14 cellular contexts compared by ENCODE assay signal in the genomic region with DNA sequence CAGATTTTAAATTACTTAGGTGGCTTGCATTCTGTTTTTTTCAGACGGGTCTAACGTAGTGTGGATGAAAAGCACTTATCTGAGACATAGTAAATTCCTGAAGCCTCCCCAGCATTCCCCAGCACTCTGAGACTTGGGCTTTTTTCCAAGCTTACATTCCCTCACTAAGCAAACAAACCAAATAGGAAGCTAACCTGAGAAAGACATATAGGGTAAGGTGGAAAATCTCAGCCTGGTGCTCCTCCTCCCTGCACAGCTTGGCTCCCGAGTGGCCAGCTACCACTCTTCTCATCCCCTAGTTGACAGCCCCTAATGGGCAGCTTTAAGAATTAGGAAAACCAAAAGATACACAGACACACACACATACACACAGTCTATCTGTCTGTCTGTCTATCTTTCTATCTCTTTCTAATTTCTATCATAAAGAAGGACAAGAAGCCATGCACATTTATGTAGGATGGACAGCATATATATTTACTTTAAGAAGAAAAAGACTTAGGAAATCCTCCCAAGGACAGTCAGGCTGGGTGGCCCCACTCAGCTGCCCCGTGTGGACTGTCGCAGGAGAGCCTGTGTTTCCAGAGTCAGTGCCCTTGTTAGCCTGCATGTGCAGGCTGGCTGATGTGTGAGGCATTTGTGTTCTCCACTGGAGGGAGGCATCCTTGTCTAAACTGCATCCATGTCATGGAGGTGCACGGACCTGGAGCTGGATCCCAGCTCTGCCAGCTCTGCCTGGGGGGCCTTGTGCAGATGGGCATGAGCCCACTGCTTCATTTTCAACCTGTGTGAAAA. TPM values are rescaled to one million over a fixed set of nuclear protein-coding genes. Genes with fewer than 3 reads are reported as not detected.
DNase-seq lines count a peak whose midpoint lies in the region; ATAC-seq and TF ChIP-seq lines count a peak whose summit lies in the region.
"Had no signal": no experiment of that assay in that cellular context is flagged by ENCODE, and none has a peak within 500 bp of the region (broad histone marks: within the 10 kb centered on the region; RNA-seq: fewer than 3 reads in every experiment).

No MANE protein-coding gene starts in this region.

- H3K79me2 ChIP-seq in hepatocyte, result peaks cover 70% of the 10 kb centered on the region

- WGBS in hepatocyte (ENCODE audit: low lambda C conversion rate, missing lambda C conversion rate), result 47% methylated on average over 6 of the region's 6 CpGs
- WGBS in thyroid gland, 2 donors, result 39 to 76% methylated on average over 6 of the region's 6 CpGs
- WGBS in neuronal stem cell (ENCODE audit: extremely low coverage in 2 of 2, insufficient read length in 2 of 2, insufficient replicate concordance in 1 of 2), 2 donors, result no CpG with 5 or more reads among the region's 6 CpGs

- H3K27me3 Mint-ChIP-seq in activated naive CD4-positive, alpha-beta T cell treated with anti-CD3 and anti-CD28 coated beads, Interleukin-2, amount 10 ng/mL, durations not matched to agents 7 days and 5 days, result no peaks in the 10 kb centered on the region

- no peak overlapping the region for H3K27ac ChIP-seq in RWPE2 (ENCODE audit: poor library complexity, severe bottlenecking)
- peak overlapping the region; percentile 47 for H3K27ac ChIP-seq in hepatocyte
- peak overlapping the region; percentile 53 to 85 (median 80) for H3K27ac ChIP-seq in thyroid gland
- no peak overlapping the region for H3K27ac ChIP-seq in neuronal stem cell (replicated peaks; ENCODE audit: low read length)
- H3K27ac ChIP-seq: parathyroid adenoma had no signal

- no peak overlapping the region for H4K91ac ChIP-seq in neuronal stem cell (ENCODE audit: low read depth, low read length, poor library complexity)

- H3K4ac ChIP-seq in neuronal stem cell (ENCODE audit: low read length), result no peak overlapping the region

- CTCF ChIA-PET in activated naive CD4-positive, alpha-beta T cell treated with anti-CD3 and anti-CD28 coated beads, Interleukin-2, amount 10 ng/mL, durations not matched to agents 7 days and 5 days (lab: Charles Lee), result no interaction called here

- H3K9me3 Mint-ChIP-seq in activated naive CD4-positive, alpha-beta T cell treated with anti-CD3 and anti-CD28 coated beads, Interleukin-2, amount 10 ng/mL, durations not matched to agents 7 days and 5 days, result no peaks in the 10 kb centered on the region

- H2BK12ac ChIP-seq in neuronal stem cell (ENCODE audit: low read length), result no peak overlapping the region

- no peak overlapping the region for H3K9ac ChIP-seq in neuronal stem cell (ENCODE audit: low read depth, low read length, poor library complexity)
- H3K9ac ChIP-seq: parathyroid adenoma had no signal

- H2AK5ac ChIP-seq in neuronal stem cell (ENCODE audit: low read depth, low read length), result no peak overlapping the region

- H3K4me2 ChIP-seq in hepatocyte (no peak overlapping the region), neuronal stem cell (ENCODE audit: insufficient read depth, low read length, poor library complexity, severe bottlenecking) (no peak overlapping the region)

- no peak overlapping the region for H3K18ac ChIP-seq in neuronal stem cell (ENCODE audit: low read length)

- H3K36me3 Mint-ChIP-seq in activated naive CD4-positive, alpha-beta T cell treated with anti-CD3 and anti-CD28 coated beads, Interleukin-2, amount 10 ng/mL, durations not matched to agents 7 days and 5 days, result peaks cover 42% of the 10 kb centered on the region

- peaks cover 15% of the 10 kb centered on the region; the same call in 1 of the 2 replicates for H3K36me3 ChIP-seq in RWPE2 (ENCODE audit: low read depth)
- H3K36me3 ChIP-seq in hepatocyte (replicated peaks; ENCODE audit: insufficient read depth, low read depth), result no peaks in the 10 kb centered on the region
- H3K36me3 ChIP-seq in thyroid gland, result peaks cover 18 to 24% of the 10 kb centered on the region in 2 donors
- peaks cover 41 to 87% of the 10 kb centered on the region in 2 donors for H3K36me3 ChIP-seq in neuronal stem cell (replicated peaks in 1 of 2; ENCODE audit: control insufficient read depth in 2 of 2, insufficient read depth in 2 of 2, low read length in 2 of 2)

- no peak for TF ChIP-seq POLR2A in thyroid gland (IDR thresholded peaks at IDR 0.05)

- peaks cover 42% of the 10 kb centered on the region for H4K20me1 ChIP-seq in hepatocyte (ENCODE audit: insufficient read depth, poor library complexity, severe bottlenecking)

- no peak overlapping the region for H3K14ac ChIP-seq in neuronal stem cell (ENCODE audit: low read length)

- H3K27me3 ChIP-seq in RWPE2 (ENCODE audit: insufficient read depth, poor library complexity, severe bottlenecking) (no peaks in the 10 kb centered on the region), hepatocyte (no peaks in the 10 kb centered on the region), thyroid gland (no peaks in the 10 kb centered on the region), neuronal stem cell (ENCODE audit: control insufficient read depth in 3 of 3, insufficient read depth in 3 of 3, low read depth in 1 of 3, low read length in 3 of 3) (no peaks in the 10 kb centered on the region)
- H3K27me3 ChIP-seq: dorsolateral prefrontal cortex had no signal

- no peak overlapping the region for H2AFZ ChIP-seq in hepatocyte
- no peak overlapping the region for H2AFZ ChIP-seq in neuronal stem cell (ENCODE audit: low read length)
- H2AFZ ChIP-seq: parathyroid adenoma had no signal

- H3K9me2 ChIP-seq in hepatocyte (replicated peaks; ENCODE audit: insufficient read depth), result no peaks in the 10 kb centered on the region

- peak overlapping the region; percentile 14 for H3K27ac Mint-ChIP-seq in activated naive CD4-positive, alpha-beta T cell treated with anti-CD3 and anti-CD28 coated beads, Interleukin-2, amount 10 ng/mL, durations not matched to agents 7 days and 5 days

- no peak overlapping the region for H2BK5ac ChIP-seq in neuronal stem cell (ENCODE audit: low read length)

- no peak overlapping the region for H3K4me3 ChIP-seq in RWPE2 (ENCODE audit: severe bottlenecking)
- no peak overlapping the region for H3K4me3 ChIP-seq in hepatocyte
- no peak overlapping the region for H3K4me3 ChIP-seq in thyroid gland (replicated peaks in 1 of 3)
- H3K4me3 ChIP-seq in neuronal stem cell (ENCODE audit: low read length in 2 of 2), result no peak overlapping the region
- H3K4me3 ChIP-seq: dorsolateral prefrontal cortex, K562 had no signal

- no peak for DNase-seq in activated naive CD4-positive, alpha-beta T cell treated with anti-CD3 and anti-CD28 coated beads, Interleukin-2, amount 10 ng/mL, durations not matched to agents 7 days and 5 days
- no peak for DNase-seq in activated naive CD4-positive, alpha-beta T cell treated with Interleukin-2 at 50 U/mL for 16 hours
- DNase-seq in RWPE2 (ENCODE audit: low spot score), result no peak
- DNase-seq in hepatocyte (ENCODE audit: low spot score), result peak; percentile 56
- DNase-seq in thyroid gland, result peak in 1 of 2 donors; percentile 20
- no peak for DNase-seq in Kasumi-1 (lab: John Stamatoyannopoulos, UW)
- no peak for DNase-seq in neuronal stem cell (ENCODE audit: low spot score)
- DNase-seq: dorsolateral prefrontal cortex; NCI-H1417 treated with DMSO at 0.1 percent for 48 hours; NCI-H446; stimulated activated CD4-positive, alpha-beta T cell treated with anti-CD3 and anti-CD28 coated beads, Interleukin-12 subunit alpha, Interleukin-12 subunit beta, amount 100 ng/mL, for 4 hours had no signal

- H3K4me1 ChIP-seq in RWPE2 (ENCODE audit: insufficient read depth, poor library complexity, severe bottlenecking), result peaks cover 3% of the 10 kb centered on the region
- H3K4me1 ChIP-seq in hepatocyte (ENCODE audit: insufficient read depth), result peaks cover 41% of the 10 kb centered on the region
- peaks cover 26 to 28% of the 10 kb centered on the region in 2 donors for H3K4me1 ChIP-seq in thyroid gland
- peaks cover 0 to 15% of the 10 kb centered on the region in 2 donors for H3K4me1 ChIP-seq in neuronal stem cell (ENCODE audit: control insufficient read depth in 2 of 2, insufficient read depth in 1 of 2, low read depth in 1 of 2, low read length in 2 of 2)

- H3K4me3 Mint-ChIP-seq in activated naive CD4-positive, alpha-beta T cell treated with anti-CD3 and anti-CD28 coated beads, Interleukin-2, amount 10 ng/mL, durations not matched to agents 7 days and 5 days, result no peak overlapping the region

- no peaks in the 10 kb centered on the region for H3K9me3 ChIP-seq in RWPE2 (ENCODE audit: severe bottlenecking)
- H3K9me3 ChIP-seq in hepatocyte (ENCODE audit: low read depth), result no peaks in the 10 kb centered on the region
- no peaks in the 10 kb centered on the region for H3K9me3 ChIP-seq in thyroid gland
- no peaks in the 10 kb centered on the region for H3K9me3 ChIP-seq in neuronal stem cell (replicated peaks in 1 of 2; ENCODE audit: control insufficient read depth in 2 of 2, insufficient read depth in 1 of 2, low read depth in 1 of 2, low read length in 2 of 2)

- peaks cover 27% of the 10 kb centered on the region for H3K4me1 Mint-ChIP-seq in activated naive CD4-positive, alpha-beta T cell treated with anti-CD3 and anti-CD28 coated beads, Interleukin-2, amount 10 ng/mL, durations not matched to agents 7 days and 5 days

- TF ChIP-seq CTCF in RWPE2 (IDR thresholded peaks at IDR 0.05; ENCODE audit: poor library complexity, severe bottlenecking), result no peak
- no peak for TF ChIP-seq CTCF in hepatocyte (IDR thresholded peaks at IDR 0.05; ENCODE audit: poor library complexity)
- TF ChIP-seq CTCF in thyroid gland (IDR thresholded peaks at IDR 0.05), result no peak

- H2BK120ac ChIP-seq in neuronal stem cell (ENCODE audit: low read depth, low read length), result no peak overlapping the region

- peaks cover 14% of the 10 kb centered on the region for H3K79me1 ChIP-seq in neuronal stem cell (ENCODE audit: low read depth, low read length)

- no peak overlapping the region for H2BK15ac ChIP-seq in neuronal stem cell (ENCODE audit: low read length)

- intact Hi-C loops in thyroid gland (cut with DNase I), result no loop called here

- ATAC-seq in RWPE2 (ENCODE audit: low read depth) (peak; percentile 60), GM18517 (IDR thresholded peaks at IDR 0.05; ENCODE audit: unreplicated experiment) (no peak)
- ATAC-seq: K562 had no signal

- H4K8ac ChIP-seq in neuronal stem cell (ENCODE audit: low read depth, low read length), result no peak overlapping the region

- no peak overlapping the region for H3K23ac ChIP-seq in neuronal stem cell (ENCODE audit: low read depth, low read length, poor library complexity)

RNA-seq across cellular contexts. Expression of a gene that starts 8.2 kb away (rescaled TPM):
- total RNA-seq in hepatocyte, result 17.0 and 17.1 TPM in 2 replicates
- 23.7 and 25.8 TPM in 2 replicates for polyA plus RNA-seq in hepatocyte
- 10 to 100 TPM; 18.2 to 22.8 (median 20.4) TPM for total RNA-seq in thyroid gland
- 13.3 TPM for polyA plus RNA-seq in neuronal stem cell (2013, experiment 1 of 2)
- 13.5 TPM for polyA plus RNA-seq in neuronal stem cell (2013, experiment 2 of 2)

RNA-seq across cellular contexts. Expression of a gene that starts 19.5 kb away (rescaled TPM):
- total RNA-seq in hepatocyte (1.8 and 2.0 TPM in 2 replicates), thyroid gland (1 to 10 TPM; 3.0 to 8.2 (median 3.2) TPM)
- 4.4 and 4.7 TPM in 2 replicates for polyA plus RNA-seq in hepatocyte
- polyA plus RNA-seq in neuronal stem cell (2013, experiment 1 of 2), result 2.3 TPM
- 1.9 TPM for polyA plus RNA-seq in neuronal stem cell (2013, experiment 2 of 2)

RNA-seq across cellular contexts. Expression of a gene that starts 33.5 kb away (rescaled TPM):
- total RNA-seq in hepatocyte (9.0 and 13.6 TPM in 2 replicates), thyroid gland (10 to 100 TPM; 11.6 to 25.7 (median 14.1) TPM)
- 25.6 and 34.9 TPM in 2 replicates for polyA plus RNA-seq in hepatocyte
- polyA plus RNA-seq in neuronal stem cell (2013, experiment 1 of 2), result 10.5 TPM
- polyA plus RNA-seq in neuronal stem cell (2013, experiment 2 of 2), result 9.7 TPM

RNA-seq across cellular contexts. Expression of a gene that starts 45.6 kb away (rescaled TPM):
- total RNA-seq in hepatocyte (30.2 and 37.5 TPM in 2 replicates), thyroid gland (10 to 100 TPM; 14.5 to 21.7 (median 19.3) TPM)
- polyA plus RNA-seq in hepatocyte, result 28.6 and 33.4 TPM in 2 replicates
- 40.1 TPM for polyA plus RNA-seq in neuronal stem cell (2013, experiment 1 of 2)
- 39.2 TPM for polyA plus RNA-seq in neuronal stem cell (2013, experiment 2 of 2)

Comparison
In these comparisons a context has a peak if more than half of its experiments do, and no peak if none do; other contexts are left out.
1. H3K27ac ChIP-seq: peak in hepatocyte (single experiment) and thyroid gland (3 of 3); none in RWPE2 (single experiment) and neuronal stem cell (single experiment).